ENCODE assay signal across 1 cellular context in the genomic region with DNA sequence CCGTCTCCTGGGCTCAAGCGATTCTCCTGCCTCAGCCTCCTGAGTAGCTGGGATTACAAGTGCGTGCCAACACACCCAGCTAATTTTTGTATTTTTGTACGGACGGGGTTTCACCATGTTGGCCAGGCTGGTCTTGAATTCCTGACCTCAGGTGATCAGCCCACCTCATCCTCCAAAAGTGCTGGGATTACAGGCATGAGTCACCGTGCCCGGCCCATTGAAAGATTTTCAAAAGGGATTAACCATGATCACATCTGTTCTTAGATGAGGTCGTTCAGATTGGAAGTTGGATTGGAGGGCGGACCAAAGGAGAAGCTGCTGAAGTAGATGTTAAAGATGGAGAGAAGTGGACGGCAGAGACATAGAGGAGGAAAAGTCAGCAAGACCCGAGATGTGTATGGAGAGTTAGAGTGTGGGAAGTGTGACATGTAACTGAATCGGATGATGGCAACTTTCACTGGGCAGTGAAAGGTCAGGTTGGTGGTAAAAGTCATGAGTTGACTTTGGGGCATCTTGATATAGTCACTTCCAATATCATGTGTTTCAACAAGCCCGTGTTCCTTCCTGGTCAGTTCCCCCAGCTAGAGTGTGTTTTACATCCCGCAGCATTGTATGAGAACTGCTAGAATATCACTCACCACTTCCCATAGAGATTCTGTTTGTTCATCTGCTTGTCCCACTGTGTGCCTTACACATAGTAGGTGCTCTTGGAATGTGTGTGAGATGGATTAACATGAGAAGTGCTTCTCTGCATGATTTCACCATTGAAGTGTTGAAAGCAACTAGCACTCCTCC.
TF ChIP-seq lines count a peak whose summit lies in the region.

No MANE protein-coding gene starts in this region.

TF ChIP-seq in K562, 482 proteins besides CTCF, POLR2A, EP300 and RAD21:
- TF ChIP-seq, protein P1, sequence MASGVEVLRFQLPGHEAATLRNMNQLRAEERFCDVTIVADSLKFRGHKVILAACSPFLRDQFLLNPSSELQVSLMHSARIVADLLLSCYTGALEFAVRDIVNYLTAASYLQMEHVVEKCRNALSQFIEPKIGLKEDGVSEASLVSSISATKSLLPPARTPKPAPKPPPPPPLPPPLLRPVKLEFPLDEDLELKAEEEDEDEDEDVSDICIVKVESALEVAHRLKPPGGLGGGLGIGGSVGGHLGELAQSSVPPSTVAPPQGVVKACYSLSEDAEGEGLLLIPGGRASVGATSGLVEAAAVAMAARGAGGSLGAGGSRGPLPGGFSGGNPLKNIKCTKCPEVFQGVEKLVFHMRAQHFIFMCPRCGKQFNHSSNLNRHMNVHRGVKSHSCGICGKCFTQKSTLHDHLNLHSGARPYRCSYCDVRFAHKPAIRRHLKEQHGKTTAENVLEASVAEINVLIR (CRISPR knock-in tag; IDR thresholded peaks at IDR 0.05), result no peak
- TF ChIP-seq ZKSCAN1 (IDR thresholded peaks at IDR 0.05; ENCODE audit: low read depth, low read length), result peak; percentile 98
TF ChIP-seq in K562: peak in this region for 1.
